ENCODE assay signal across 1 cellular context in genomic region chr9:22053178-22053577, GRCh38.
TF ChIP-seq lines count a peak whose summit lies in the region.

No MANE protein-coding gene starts in this region.

TF ChIP-seq in endothelial cell of umbilical vein, 7 proteins besides CTCF, POLR2A, EP300 and RAD21 (continued from another document):
- TF ChIP-seq EZH2 (IDR thresholded peaks at IDR 0.05; ENCODE audit: borderline replicate concordance, low read depth, low read length, severe bottlenecking) (no peak), JUN (IDR thresholded peaks at IDR 0.05; ENCODE audit: borderline replicate concordance, insufficient read depth, insufficient read length, low read depth) (no peak), MAX (IDR thresholded peaks at IDR 0.05; ENCODE audit: insufficient read depth, insufficient read length) (no peak), MYC (IDR thresholded peaks at IDR 0.05; ENCODE audit: low read depth, low read length) (no peak), FOS (IDR thresholded peaks at IDR 0.05; ENCODE audit: borderline replicate concordance, insufficient read depth, low read length) (no peak), POLR2AphosphoS5 (IDR thresholded peaks at IDR 0.05; ENCODE audit: insufficient read depth, low read depth, low read length) (no peak)
